In genomic region chr5:122091942-122092600, GRCh38 we compare ENCODE assay signal across 9 cellular contexts. TPM values are rescaled to one million over a fixed set of nuclear protein-coding genes. Genes with fewer than 3 reads are reported as not detected.
DNase-seq lines count a peak whose midpoint lies in the region; TF ChIP-seq lines count a peak whose summit lies in the region.
"Had no signal": no experiment of that assay in that cellular context is flagged by ENCODE, and none has a peak within 500 bp of the region (broad histone marks: within the 10 kb centered on the region; RNA-seq: fewer than 3 reads in every experiment).

No MANE protein-coding gene starts in this region.

- 62 to 70% methylated on average over 9 of the region's 9 CpGs for WGBS in testis, 2 donors

- H3K4me3 Mint-ChIP-seq in activated T-helper 2 cell treated with anti-CD3 and anti-CD28 coated beads, Interferon-gamma antibody, Interleukin-2, Interleukin-4, amounts not matched to agents 10 μg/mL and 5 μg/mL and 100 μg/mL, durations not matched to agents 14 hours and 24 hours and 36 hours (ENCODE audit: low read depth): no peak overlapping the region

- H3K4me3 ChIP-seq in PC-9 (no peak overlapping the region), fibroblast of the aortic adventitia (ENCODE audit: low read depth, low read length) (no peak overlapping the region), testis (no peak overlapping the region)

- no peaks in the 10 kb centered on the region for H3F3A ChIP-seq in PC-9 (ENCODE audit: insufficient read depth, low read depth)

- H3K27me3 ChIP-seq in PC-9 (ENCODE audit: insufficient read depth, low read depth) (no peaks in the 10 kb centered on the region), testis (no peaks in the 10 kb centered on the region)

- H3K27me3 Mint-ChIP-seq in activated T-helper 2 cell treated with anti-CD3 and anti-CD28 coated beads, Interferon-gamma antibody, Interleukin-2, Interleukin-4, amounts not matched to agents 10 μg/mL and 5 μg/mL and 100 μg/mL, durations not matched to agents 14 hours and 24 hours and 36 hours (ENCODE audit: low read depth): peaks cover 7% of the 10 kb centered on the region

- no peak overlapping the region for H3K27ac ChIP-seq in PC-9
- H3K27ac ChIP-seq in testis: no peak overlapping the region
- H3K27ac ChIP-seq: HL-60 had no signal

- peak; percentile 4 for DNase-seq in NCI-H2196 (lab: John Stamatoyannopoulos, UW; ENCODE audit: unreplicated experiment)
- DNase-seq in NCI-H2196 treated with DMSO at 0.1 percent for 48 hours (lab: John Stamatoyannopoulos, UW; ENCODE audit: unreplicated experiment): no peak
- DNase-seq in PC-9: no peak
- peak; percentile 79 for DNase-seq in fibroblast of the aortic adventitia (ENCODE audit: low read depth)
- DNase-seq in testis: no peak
- DNase-seq in activated T-helper 2 cell treated with anti-CD3 and anti-CD28 coated beads, Interferon-gamma antibody, Interleukin-2, Interleukin-4, amounts not matched to agents 10 μg/mL and 5 μg/mL and 100 μg/mL, durations not matched to agents 14 hours and 24 hours and 36 hours (ENCODE audit: low spot score): no peak
- no peak for DNase-seq in activated CD4-positive, alpha-beta T cell treated with anti-CD3 and anti-CD28 coated beads, Interleukin-2, amount 50 U/mL, for 1 hour
- DNase-seq in NCI-H187 treated with DMSO at 0.1 percent for 48 hours (lab: John Stamatoyannopoulos, UW): no peak

- peaks cover 2% of the 10 kb centered on the region for H3K4me1 Mint-ChIP-seq in activated T-helper 2 cell treated with anti-CD3 and anti-CD28 coated beads, Interferon-gamma antibody, Interleukin-2, Interleukin-4, amounts not matched to agents 10 μg/mL and 5 μg/mL and 100 μg/mL, durations not matched to agents 14 hours and 24 hours and 36 hours (ENCODE audit: low read depth)

- no peaks in the 10 kb centered on the region for H4K20me1 ChIP-seq in PC-9 (ENCODE audit: insufficient read depth)

- intact Hi-C loops in PC-9 (cut with micrococcal nuclease; ENCODE audit: unreplicated experiment) (loop anchor here (10.0 kb wide), 1 partner anchor 63 kb away; no protein-coding TSS in a partner anchor), testis (cut with DNase I; ENCODE audit: low total_unique reads) (no loop called here)
- intact Hi-C loops in activated T-helper 2 cell treated with anti-CD3 and anti-CD28 coated beads, Interferon-gamma antibody, Interleukin-2, Interleukin-4, amounts not matched to agents 10 μg/mL and 5 μg/mL and 100 μg/mL, durations not matched to agents 14 hours and 24 hours and 36 hours (cut with micrococcal nuclease): no loop called here

- H3K27ac Mint-ChIP-seq in activated T-helper 2 cell treated with anti-CD3 and anti-CD28 coated beads, Interferon-gamma antibody, Interleukin-2, Interleukin-4, amounts not matched to agents 10 μg/mL and 5 μg/mL and 100 μg/mL, durations not matched to agents 14 hours and 24 hours and 36 hours: no peak overlapping the region

- H3K9me3 ChIP-seq in PC-9 (ENCODE audit: insufficient read depth, low read depth) (no peaks in the 10 kb centered on the region), testis (no peaks in the 10 kb centered on the region)

- no peaks in the 10 kb centered on the region for H3K36me3 Mint-ChIP-seq in activated T-helper 2 cell treated with anti-CD3 and anti-CD28 coated beads, Interferon-gamma antibody, Interleukin-2, Interleukin-4, amounts not matched to agents 10 μg/mL and 5 μg/mL and 100 μg/mL, durations not matched to agents 14 hours and 24 hours and 36 hours (ENCODE audit: low read depth)

- TF ChIP-seq POLR2A in testis (IDR thresholded peaks at IDR 0.05): no peak

- no peak overlapping the region for H2AFZ ChIP-seq in PC-9

- H3K4me1 ChIP-seq in PC-9 (replicated peaks; ENCODE audit: insufficient read depth): no peaks in the 10 kb centered on the region
- H3K4me1 ChIP-seq in testis: no peaks in the 10 kb centered on the region

- no TSS peak for BruUV-seq in PC-9 (replicated peaks; lab: Mats Ljungman, UMichigan)

- CTCF ChIA-PET in PC-9 (lab: Charles Lee): interaction anchor here (0.8 kb wide), 1 partner anchor 103 kb away, joined by 3 read pairs; no protein-coding TSS in a partner anchor

- no peaks in the 10 kb centered on the region for H3K36me3 ChIP-seq in PC-9 (ENCODE audit: low read depth)
- no peaks in the 10 kb centered on the region for H3K36me3 ChIP-seq in testis (ENCODE audit: low read depth, missing control alignments)

- no peaks in the 10 kb centered on the region for H3K9me3 Mint-ChIP-seq in activated T-helper 2 cell treated with anti-CD3 and anti-CD28 coated beads, Interferon-gamma antibody, Interleukin-2, Interleukin-4, amounts not matched to agents 10 μg/mL and 5 μg/mL and 100 μg/mL, durations not matched to agents 14 hours and 24 hours and 36 hours

- H3K4me2 ChIP-seq in PC-9: no peak overlapping the region

- H3K9me2 ChIP-seq in PC-9 (ENCODE audit: insufficient read depth): no peaks in the 10 kb centered on the region

- POLR2A ChIA-PET in PC-9 (lab: Charles Lee; ENCODE audit: unreplicated experiment): no interaction called here

- TF ChIP-seq CTCF in PC-9 (conservative IDR thresholded peaks at IDR 0.05) (peak; percentile 62), fibroblast of the aortic adventitia (IDR thresholded peaks at IDR 0.05; ENCODE audit: insufficient read depth, low read length) (peak; percentile 54), testis (IDR thresholded peaks at IDR 0.05) (peak in 2 of 3 experiments; percentile 23 to 26)

- H3K79me2 ChIP-seq in PC-9 (ENCODE audit: low read depth): no peaks in the 10 kb centered on the region

RNA-seq across cellular contexts. Expression of gene LOX, which starts 14.0 kb away (rescaled TPM):
- 2.8 and 3.2 TPM in 2 replicates for total RNA-seq in PC-9 (2021)
- 65.0 and 193 TPM in 2 replicates for total RNA-seq in fibroblast of the aortic adventitia (ENCODE audit: low replicate concordance)
- total RNA-seq in testis: 1 to 10 TPM; 2.4 to 6.4 TPM
- 11.9 TPM for polyA plus RNA-seq in testis (ENCODE audit: insufficient read depth, low read depth, low replicate concordance)
- total RNA-seq in activated T-helper 2 cell treated with anti-CD3 and anti-CD28 coated beads, Interferon-gamma antibody, Interleukin-2, Interleukin-4, amounts not matched to agents 10 μg/mL and 5 μg/mL and 100 μg/mL, durations not matched to agents 14 hours and 24 hours and 36 hours: not detected in 2 replicates

RNA-seq across cellular contexts. Expression of gene ZNF474, which starts 37.3 kb away (rescaled TPM):
- not detected in 2 replicates for total RNA-seq in PC-9 (2021)
- total RNA-seq in fibroblast of the aortic adventitia (ENCODE audit: low replicate concordance): 0.09 TPM in 1 of 2 replicates, not detected in the other
- 1 to 10 TPM; 3.7 to 7.1 TPM for total RNA-seq in testis
- 16.4 TPM for polyA plus RNA-seq in testis (ENCODE audit: insufficient read depth, low read depth, low replicate concordance)
- not detected in 2 replicates for total RNA-seq in activated T-helper 2 cell treated with anti-CD3 and anti-CD28 coated beads, Interferon-gamma antibody, Interleukin-2, Interleukin-4, amounts not matched to agents 10 μg/mL and 5 μg/mL and 100 μg/mL, durations not matched to agents 14 hours and 24 hours and 36 hours

Comparison
In these comparisons a context has a peak if more than half of its experiments do, and no peak if none do; other contexts are left out.
1. DNase-seq: peak in NCI-H2196 (single experiment) and fibroblast of the aortic adventitia (single experiment); none in NCI-H2196 treated with DMSO at 0.1 percent for 48 hours (single experiment), PC-9 (0 of 2), testis (single experiment), activated T-helper 2 cell treated with anti-CD3 and anti-CD28 coated beads, Interferon-gamma antibody, Interleukin-2, Interleukin-4, amounts not matched to agents 10 μg/mL and 5 μg/mL and 100 μg/mL, durations not matched to agents 14 hours and 24 hours and 36 hours (single experiment), activated CD4-positive, alpha-beta T cell treated with anti-CD3 and anti-CD28 coated beads, Interleukin-2, amount 50 U/mL, for 1 hour (single experiment) and NCI-H187 treated with DMSO at 0.1 percent for 48 hours (single experiment).
2. Peak in every context shown above with its lines, with median percentiles within 50 percentile points of each other: CTCF ChIP-seq.